In genomic region chr11:126282742-126283591, GRCh38 we compare ENCODE assay signal across 1 cellular context.
A peak's percentile ranks its signal among the peaks of the same experiment; 100 is the strongest.
TF ChIP-seq lines count a peak whose summit lies in the region.

TIRAP (plus strand) TSS chr11:126283093; CDS start chr11:126290895, 7,802 bp downstream.

TF ChIP-seq in GM12878, 131 proteins besides CTCF, POLR2A, EP300 and RAD21 (continued from another document):
- TF ChIP-seq ZBTB40 (IDR thresholded peaks at IDR 0.05; ENCODE audit: borderline replicate concordance) (peak; percentile 54), ZBTB11 (CRISPR knock-in tag; IDR thresholded peaks at IDR 0.05) (peak; percentile 47; the same call in 1 of the 2 replicates), RB1 (IDR thresholded peaks at IDR 0.05; ENCODE audit: borderline replicate concordance) (peak; percentile 88; the same call in 1 of the 2 replicates), JUNB (IDR thresholded peaks at IDR 0.05) (no peak), LARP7 (IDR thresholded peaks at IDR 0.05) (peak; percentile 69), NR2C1 (IDR thresholded peaks at IDR 0.05) (peak; percentile 37), ZNF687 (IDR thresholded peaks at IDR 0.05) (peak; percentile 86), IRF5 (IDR thresholded peaks at IDR 0.05; ENCODE audit: borderline replicate concordance) (no peak), NR2F1 (conservative IDR thresholded peaks at IDR 0.05) (peak; percentile 75), GATAD2B (conservative IDR thresholded peaks at IDR 0.05; ENCODE audit: low read depth) (peak; percentile 91), ZSCAN29 (IDR thresholded peaks at IDR 0.05) (0 out of 2 replicates have a peak, but pooled peaks have one; percentile 55), GABPA (IDR thresholded peaks at IDR 0.05; ENCODE audit: low read depth) (peak; percentile 53; the same call in 1 of the 2 replicates), IRF3 (IDR thresholded peaks at IDR 0.05) (no peak), POLR2AphosphoS5 (IDR thresholded peaks at IDR 0.05; ENCODE audit: low read length) (peak; percentile 21; the same call in 1 of the 2 replicates), POLR2AphosphoS2 (IDR thresholded peaks at IDR 0.05; ENCODE audit: low read depth, low read length) (0 out of 2 replicates have a peak, but pooled peaks have one; percentile 51), BCLAF1 (IDR thresholded peaks at IDR 0.05) (0 out of 2 replicates have a peak, but pooled peaks have one; percentile 23), CEBPZ (IDR thresholded peaks at IDR 0.05; ENCODE audit: low read depth, low read length) (no peak), HDAC6 (IDR thresholded peaks at IDR 0.05; ENCODE audit: unreplicated experiment) (peak; percentile 56), NBN (IDR thresholded peaks at IDR 0.05) (no peak; the same call in 1 of the 2 replicates), SIX5 (IDR thresholded peaks at IDR 0.05; ENCODE audit: low read depth, low read length, severe bottlenecking) (no peak)
